14 cellular contexts compared by ENCODE assay signal in the genomic region with DNA sequence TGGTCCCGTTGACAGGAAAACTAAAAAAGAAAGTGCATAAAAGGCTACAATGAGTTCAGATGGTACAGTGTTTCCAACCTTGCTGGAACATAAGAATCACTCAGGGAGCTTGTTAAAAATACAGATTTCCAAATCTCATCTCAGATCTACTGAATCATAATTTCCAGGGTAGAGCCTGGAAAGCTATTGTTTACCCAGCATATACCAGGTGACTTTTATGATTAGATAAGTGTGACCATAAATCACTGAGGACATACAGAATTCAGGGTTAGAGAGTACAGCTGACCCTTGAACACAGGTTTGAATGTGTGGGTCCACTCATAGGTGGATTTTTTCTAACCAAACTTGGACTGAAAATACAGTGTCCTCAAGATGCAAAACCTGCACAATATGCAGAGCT. TPM values are rescaled to one million over a fixed set of nuclear protein-coding genes. Genes with fewer than 3 reads are reported as not detected.
A peak's percentile ranks its signal among the peaks of the same experiment; 100 is the strongest.
DNase-seq lines count a peak whose midpoint lies in the region; TF ChIP-seq lines count a peak whose summit lies in the region.
"Had no signal": no experiment of that assay in that cellular context is flagged by ENCODE, and none has a peak within 500 bp of the region (broad histone marks: within the 10 kb centered on the region; RNA-seq: fewer than 3 reads in every experiment).

No MANE protein-coding gene starts in this region.

- H3K4me3 ChIP-seq in LNCaP clone FGC (ENCODE audit: low read depth, low read length) (peak overlapping the region; percentile 14; the same call in 1 of the 2 replicates), hepatocyte (no peak overlapping the region)
- H3K4me3 ChIP-seq: GM23248 had no signal

- no peaks in the 10 kb centered on the region for H3K9me2 ChIP-seq in hepatocyte (replicated peaks; ENCODE audit: insufficient read depth)

- H3K4me1 ChIP-seq in hepatocyte (ENCODE audit: insufficient read depth) = peaks cover 15% of the 10 kb centered on the region

- WGBS in hepatocyte (ENCODE audit: low lambda C conversion rate, missing lambda C conversion rate) = 56% methylated on average over 1 of the region's 1 CpG

- H3K9me3 Mint-ChIP-seq in activated naive CD4-positive, alpha-beta T cell treated with anti-CD3 and anti-CD28 coated beads for 36 hours = no peaks in the 10 kb centered on the region
- H3K9me3 Mint-ChIP-seq in HFFc6 = no peaks in the 10 kb centered on the region
- H3K9me3 Mint-ChIP-seq: CD14-positive monocyte; CD8-positive, alpha-beta T cell had no signal

- no peak overlapping the region for H3K4me3 Mint-ChIP-seq in activated naive CD4-positive, alpha-beta T cell treated with anti-CD3 and anti-CD28 coated beads for 36 hours
- no peak overlapping the region for H3K4me3 Mint-ChIP-seq in HFFc6
- H3K4me3 Mint-ChIP-seq: CD14-positive monocyte; CD8-positive, alpha-beta T cell had no signal

- H3K79me2 ChIP-seq in hepatocyte = no peaks in the 10 kb centered on the region

- H3K27me3 ChIP-seq in hepatocyte = no peaks in the 10 kb centered on the region

- DNase-seq in activated naive CD4-positive, alpha-beta T cell treated with anti-CD3 and anti-CD28 coated beads for 36 hours = no peak
- no peak for DNase-seq in activated naive CD4-positive, alpha-beta T cell treated with anti-CD3 and anti-CD28 coated beads, Interleukin-2, amount 50 U/mL, for 16 hours
- DNase-seq in LNCaP clone FGC (ENCODE audit: low read depth) (peak; percentile 63), hepatocyte (ENCODE audit: low spot score) (peak; percentile 16), HFFc6 (no peak)
- DNase-seq in stimulated activated CD4-positive, alpha-beta T cell treated with anti-CD3 and anti-CD28 coated beads, Interleukin-4, amount 100 ng/mL, for 4 hours = no peak
- DNase-seq: CD8-positive, alpha-beta T cell; COR-L47; DMS53; GM23248 had no signal

- peak overlapping the region; percentile 29 for H3K4me2 ChIP-seq in hepatocyte

- no peak for TF ChIP-seq CTCF in LNCaP clone FGC (IDR thresholded peaks at IDR 0.05; ENCODE audit: control insufficient read depth, extremely low read depth, insufficient read depth)
- TF ChIP-seq CTCF in hepatocyte (IDR thresholded peaks at IDR 0.05; ENCODE audit: poor library complexity) = no peak
- no peak for TF ChIP-seq CTCF in HFFc6 (IDR thresholded peaks at IDR 0.05)

- no peaks in the 10 kb centered on the region for H4K20me1 ChIP-seq in hepatocyte (ENCODE audit: insufficient read depth, poor library complexity, severe bottlenecking)

- H3K36me3 Mint-ChIP-seq in activated naive CD4-positive, alpha-beta T cell treated with anti-CD3 and anti-CD28 coated beads for 36 hours (ENCODE audit: low read depth) = peaks cover 39% of the 10 kb centered on the region
- H3K36me3 Mint-ChIP-seq in HFFc6 (ENCODE audit: low read depth) = peaks cover 33% of the 10 kb centered on the region

- H3K27ac ChIP-seq in hepatocyte = peak overlapping the region; percentile 22
- H3K27ac ChIP-seq: GM23248, HL-60 had no signal

- CTCF ChIA-PET in activated naive CD4-positive, alpha-beta T cell treated with anti-CD3 and anti-CD28 coated beads for 36 hours (lab: Charles Lee) = interaction anchor here (0.7 kb wide), 1 partner anchor 257 kb away, joined by 3 read pairs; no protein-coding TSS in a partner anchor

- H3K27ac Mint-ChIP-seq in activated naive CD4-positive, alpha-beta T cell treated with anti-CD3 and anti-CD28 coated beads for 36 hours = peak overlapping the region; percentile 59
- no peak overlapping the region for H3K27ac Mint-ChIP-seq in HFFc6
- H3K27ac Mint-ChIP-seq: CD14-positive monocyte; CD8-positive, alpha-beta T cell had no signal

- no peak overlapping the region for H2AFZ ChIP-seq in hepatocyte
- H2AFZ ChIP-seq: GM23248 had no signal

- intact Hi-C loops in activated naive CD4-positive, alpha-beta T cell treated with anti-CD3 and anti-CD28 coated beads for 36 hours (cut with micrococcal nuclease) = loop anchor here (10.0 kb wide), 1 partner anchor 359 kb away; a partner anchor contains a TSS

- H3K36me3 ChIP-seq in hepatocyte (replicated peaks; ENCODE audit: insufficient read depth, low read depth) = no peaks in the 10 kb centered on the region

- H3K4me1 Mint-ChIP-seq in activated naive CD4-positive, alpha-beta T cell treated with anti-CD3 and anti-CD28 coated beads for 36 hours (ENCODE audit: low read depth) = peaks cover 24% of the 10 kb centered on the region
- H3K4me1 Mint-ChIP-seq in HFFc6 (ENCODE audit: low read depth) = peaks cover 6% of the 10 kb centered on the region; the same call in 1 of the 2 replicates

- no peaks in the 10 kb centered on the region for H3K9me3 ChIP-seq in hepatocyte (ENCODE audit: low read depth)

- no peaks in the 10 kb centered on the region for H3K27me3 Mint-ChIP-seq in activated naive CD4-positive, alpha-beta T cell treated with anti-CD3 and anti-CD28 coated beads for 36 hours (ENCODE audit: low read depth)
- no peaks in the 10 kb centered on the region for H3K27me3 Mint-ChIP-seq in HFFc6 (ENCODE audit: insufficient read depth)

RNA-seq across cellular contexts. Expression of a gene that starts 11.9 kb away (rescaled TPM):
- total RNA-seq in activated naive CD4-positive, alpha-beta T cell treated with anti-CD3 and anti-CD28 coated beads for 36 hours = 10 to 100 TPM; 36.4 to 37.0 TPM
- 11.7 and 13.0 TPM in 2 replicates for total RNA-seq in hepatocyte
- polyA plus RNA-seq in hepatocyte = 15.2 and 17.8 TPM in 2 replicates
- 10 to 100 TPM; 10.3 to 16.6 (median 15.3) TPM for total RNA-seq in HFFc6 (2021; fragmentation: NEBNext Ultra II Directional; extraction: Animal tissue kit (Norgen Biotek cat#: 25700))

RNA-seq across cellular contexts. Expression of a gene that starts 38.4 kb away (rescaled TPM):
- total RNA-seq in activated naive CD4-positive, alpha-beta T cell treated with anti-CD3 and anti-CD28 coated beads for 36 hours = not detected
- total RNA-seq in hepatocyte = not detected in 2 replicates
- not detected in 2 replicates for polyA plus RNA-seq in hepatocyte
- total RNA-seq in HFFc6 (2021; fragmentation: NEBNext Ultra II Directional; extraction: Animal tissue kit (Norgen Biotek cat#: 25700)) = not detected
- total RNA-seq: A673; CD8-positive, alpha-beta T cell; GM23248 had no signal
- polyA plus RNA-seq: BJ, CD14-positive monocyte, GM23248 had no signal

RNA-seq across cellular contexts. Expression of a gene that starts 47.9 kb away (rescaled TPM):
- total RNA-seq in activated naive CD4-positive, alpha-beta T cell treated with anti-CD3 and anti-CD28 coated beads for 36 hours = under 1 TPM in 1 of 2 experiments, not detected in 1; 0.47 TPM
- 0.32 and 0.37 TPM in 2 replicates for total RNA-seq in hepatocyte
- polyA plus RNA-seq in hepatocyte = not detected in 2 replicates
- under 1 TPM in 1 of 6 experiments, not detected in 5; 0.03 TPM for total RNA-seq in HFFc6 (2021; fragmentation: NEBNext Ultra II Directional; extraction: Animal tissue kit (Norgen Biotek cat#: 25700))
- total RNA-seq: GM23248 had no signal
- polyA plus RNA-seq: CD14-positive monocyte, GM23248 had no signal

Comparison
In these comparisons a context has a peak if more than half of its experiments do, and no peak if none do; other contexts are left out.
1. DNase-seq: peak in LNCaP clone FGC (single experiment) and hepatocyte (single experiment); none in activated naive CD4-positive, alpha-beta T cell treated with anti-CD3 and anti-CD28 coated beads for 36 hours (single experiment), activated naive CD4-positive, alpha-beta T cell treated with anti-CD3 and anti-CD28 coated beads, Interleukin-2, amount 50 U/mL, for 16 hours (single experiment), HFFc6 (single experiment) and stimulated activated CD4-positive, alpha-beta T cell treated with anti-CD3 and anti-CD28 coated beads, Interleukin-4, amount 100 ng/mL, for 4 hours (0 of 2).